Comparison of ENCODE assay signal across 28 cellular contexts in genomic region chr13:25588336-25589060, GRCh38.
"Had no signal": no experiment of that assay in that cellular context is flagged by ENCODE, and none has a peak within 500 bp of the region (broad histone marks: within the 10 kb centered on the region; RNA-seq: fewer than 3 reads in every experiment).

No MANE protein-coding gene starts in this region.

- H3K27me3 ChIP-seq: colonic mucosa, esophagus squamous epithelium, right atrium auricular region, stomach, thyroid gland, vagina had no signal

- H3K36me3 Mint-ChIP-seq: naive B cell; natural killer cell treated with Interleukin-12 subunit alpha and Interleukin-12 subunit beta and Interleukin-15 and Interleukin-18, amount 100 ng/mL, for 72 hours; stimulated activated effector memory CD8-positive, alpha-beta T cell treated with anti-CD3 and anti-CD28 coated beads, Interleukin-12 subunit alpha, Interleukin-12 subunit beta, amount 100 ng/mL, for 72 hours had no signal

- DNase-seq: colonic mucosa; effector CD8-positive, alpha-beta T cell; esophagus squamous epithelium; foreskin melanocyte; glutamatergic neuron; heart right ventricle; hippocampal formation; kidney; left cardiac atrium; left lung; mesenchymal stem cell; mucosa of descending colon; naive B cell; stimulated activated CD4-positive, alpha-beta T cell treated with anti-CD3 and anti-CD28 coated beads, Interleukin-2, amount 100 ng/mL, for 24 hours; stimulated activated CD4-positive, alpha-beta T cell treated with anti-CD3 and anti-CD28 coated beads, Interleukin-4, amount 100 ng/mL, for 24 hours; stimulated activated naive CD4-positive, alpha-beta T cell treated with Interleukin-2 at 50 U/mL for 16 hours; stomach; thyroid gland; trophoblast cell had no signal

- H3K36me3 ChIP-seq: colonic mucosa, esophagus squamous epithelium, heart right ventricle, left lung, prostate gland, right atrium auricular region, stomach, thyroid gland, vagina had no signal

- H3K4me3 ChIP-seq: colonic mucosa, esophagus squamous epithelium, heart right ventricle, left lung, mucosa of descending colon, prostate gland, right atrium auricular region, stomach, thyroid gland, vagina had no signal

- H3K27ac ChIP-seq: colonic mucosa, esophagus squamous epithelium, heart right ventricle, left lung, prostate gland, right atrium auricular region, stomach, thyroid gland, vagina had no signal

- H3K4me1 Mint-ChIP-seq: naive B cell; stimulated activated effector memory CD8-positive, alpha-beta T cell treated with anti-CD3 and anti-CD28 coated beads, Interleukin-12 subunit alpha, Interleukin-12 subunit beta, amount 100 ng/mL, for 72 hours had no signal

- H3K27ac Mint-ChIP-seq: dendritic cell treated with granulocyte-macrophage colony-stimulating factor and Interleukin-4, amounts not matched to agents 40 ng/mL and 50 ng/mL, for 4 days; mesothelial cell of epicardium; naive B cell; natural killer cell treated with Interleukin-12 subunit alpha and Interleukin-12 subunit beta and Interleukin-15 and Interleukin-18, amount 100 ng/mL, for 72 hours; stimulated activated effector memory CD8-positive, alpha-beta T cell treated with anti-CD3 and anti-CD28 coated beads, Interleukin-12 subunit alpha, Interleukin-12 subunit beta, amount 100 ng/mL, for 72 hours had no signal

- H3K4me1 ChIP-seq: colonic mucosa, esophagus squamous epithelium, heart right ventricle, left lung, prostate gland, right atrium auricular region, stomach, thyroid gland, vagina had no signal

- H3K4me3 Mint-ChIP-seq: dendritic cell treated with granulocyte-macrophage colony-stimulating factor and Interleukin-4, amounts not matched to agents 40 ng/mL and 50 ng/mL, for 4 days; mesothelial cell of epicardium; naive B cell; natural killer cell treated with Interleukin-12 subunit alpha and Interleukin-12 subunit beta and Interleukin-15 and Interleukin-18, amount 100 ng/mL, for 72 hours; neural crest cell; stimulated activated effector memory CD8-positive, alpha-beta T cell treated with anti-CD3 and anti-CD28 coated beads, Interleukin-12 subunit alpha, Interleukin-12 subunit beta, amount 100 ng/mL, for 72 hours had no signal

- ATAC-seq: heart right ventricle; left cardiac atrium; left lung; mucosa of descending colon; natural killer cell treated with Interleukin-12 subunit alpha and Interleukin-12 subunit beta and Interleukin-15 and Interleukin-18, amount 100 ng/mL, for 72 hours; sciatic nerve; stimulated activated effector memory CD8-positive, alpha-beta T cell treated with anti-CD3 and anti-CD28 coated beads, Interleukin-12 subunit alpha, Interleukin-12 subunit beta, amount 100 ng/mL, for 72 hours had no signal

- H3K9me3 Mint-ChIP-seq: dendritic cell treated with granulocyte-macrophage colony-stimulating factor and Interleukin-4, amounts not matched to agents 40 ng/mL and 50 ng/mL, for 4 days; neural crest cell; stimulated activated effector memory CD8-positive, alpha-beta T cell treated with anti-CD3 and anti-CD28 coated beads, Interleukin-12 subunit alpha, Interleukin-12 subunit beta, amount 100 ng/mL, for 72 hours had no signal

- H3K9me3 ChIP-seq: colonic mucosa, esophagus squamous epithelium, heart right ventricle, left lung, mucosa of descending colon, prostate gland, right atrium auricular region, stomach, thyroid gland, vagina had no signal
